6 cellular contexts compared by ENCODE assay signal in the genomic region with DNA sequence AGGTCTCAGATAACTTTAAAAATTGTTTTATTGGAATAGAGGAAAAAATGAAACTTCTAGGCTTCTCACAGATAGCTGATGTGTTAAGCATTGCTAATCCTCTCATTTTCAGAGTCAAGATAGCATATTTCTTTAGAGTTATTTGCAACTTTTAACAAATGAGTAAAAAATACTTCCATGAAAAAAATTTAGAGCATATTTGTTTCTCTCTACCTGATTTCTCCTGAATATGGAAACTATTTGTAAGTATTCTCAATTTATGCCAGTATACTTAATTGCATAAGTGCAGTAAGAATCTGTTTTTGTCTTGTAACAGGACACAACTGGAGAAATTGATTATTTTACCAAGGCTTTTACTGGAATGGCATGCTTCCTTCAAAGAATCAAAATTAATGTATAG.
"Had no signal": no experiment of that assay in that cellular context is flagged by ENCODE, and none has a peak within 500 bp of the region (broad histone marks: within the 10 kb centered on the region; RNA-seq: fewer than 3 reads in every experiment).

No MANE protein-coding gene starts in this region.

- H3K27ac ChIP-seq: GM23248, HL-60 had no signal

- H3K36me3 ChIP-seq: HAP-1 had no signal

- H3K4me3 ChIP-seq: GM23248, HAP-1 had no signal

- DNase-seq: GM23248, GOT3, H7, KG1 had no signal

- H3K9ac ChIP-seq: GM23248 had no signal
